In the genomic region with DNA sequence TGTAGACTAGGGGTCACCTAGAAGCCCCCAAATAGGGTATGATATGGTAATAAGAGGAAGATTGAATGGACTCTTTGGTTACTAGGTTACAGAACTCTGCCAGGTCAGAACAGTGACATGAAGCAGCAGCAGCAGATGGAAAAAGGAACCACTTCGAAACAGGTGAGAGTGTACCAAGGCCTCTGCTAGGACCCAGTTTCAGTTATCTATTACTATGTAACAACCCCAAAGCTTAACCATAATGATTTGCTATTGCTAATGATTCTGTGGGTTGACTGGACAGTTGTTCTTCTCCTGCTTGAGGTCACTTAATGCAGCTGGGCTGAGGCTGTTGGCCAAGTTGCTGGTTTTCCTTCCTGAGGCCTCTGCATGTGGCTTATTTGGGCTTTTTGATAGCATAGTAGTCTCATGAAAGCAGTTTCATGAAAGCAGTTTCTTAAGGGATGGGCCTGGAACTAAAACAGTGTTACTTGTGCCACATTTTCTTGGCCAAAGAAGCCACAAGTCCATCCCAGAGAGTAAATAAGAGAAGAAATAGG, we compare ENCODE assay signal across 15 cellular contexts. TPM values are rescaled to one million over a fixed set of nuclear protein-coding genes. Genes with fewer than 3 reads are reported as not detected.
"Had no signal": no experiment of that assay in that cellular context is flagged by ENCODE, and none has a peak within 500 bp of the region (broad histone marks: within the 10 kb centered on the region; RNA-seq: fewer than 3 reads in every experiment).

No MANE protein-coding gene starts in this region.

- H3K36me3 ChIP-seq: breast epithelium, lower lobe of right lung, stomach had no signal

- ATAC-seq: activated T-cell treated with anti-CD3 and anti-CD28 coated beads, Interleukin-2, amount 50 U/mL, for 72 hours; esophagus mucosa; lower lobe of right lung had no signal

- H3K27me3 ChIP-seq: breast epithelium, stomach had no signal

- H3K27ac ChIP-seq: breast epithelium, lower lobe of right lung, stomach had no signal

- H3K4me3 ChIP-seq: breast epithelium, lower lobe of right lung, stomach had no signal

- DNase-seq: activated CD4-positive, alpha-beta T cell treated with anti-CD3 and anti-CD28 coated beads, Interleukin-2, amount 50 U/mL, for 4 hours; activated effector memory CD4-positive, alpha-beta T cell treated with anti-CD3 and anti-CD28 coated beads, Interleukin-2, amount 50 U/mL, for 16 hours; activated naive CD4-positive, alpha-beta T cell treated with anti-CD3 and anti-CD28 coated beads, Interleukin-2, amount 50 U/mL, for 16 hours; activated T-cell treated with anti-CD3 and anti-CD28 coated beads, Interleukin-2, amount 50 U/mL, for 72 hours; aorta; cortex of kidney; foreskin melanocyte; hypothalamus; lower lobe of right lung; nephron progenitor cell; occipital lobe; stimulated activated CD4-positive, alpha-beta T cell treated with anti-CD3 and anti-CD28 coated beads, Interleukin-2, amount 100 ng/mL, for 48 hours; stomach had no signal

- H3K4me1 ChIP-seq: breast epithelium, lower lobe of right lung, stomach had no signal

- H3K9me3 ChIP-seq: breast epithelium, lower lobe of right lung, stomach had no signal

RNA-seq across cellular contexts. Expression of gene C9orf43, which starts 17.6 kb away (rescaled TPM):
- polyA plus RNA-seq: aorta had no signal
